Comparison of ENCODE assay signal across 23 cellular contexts in the genomic region with DNA sequence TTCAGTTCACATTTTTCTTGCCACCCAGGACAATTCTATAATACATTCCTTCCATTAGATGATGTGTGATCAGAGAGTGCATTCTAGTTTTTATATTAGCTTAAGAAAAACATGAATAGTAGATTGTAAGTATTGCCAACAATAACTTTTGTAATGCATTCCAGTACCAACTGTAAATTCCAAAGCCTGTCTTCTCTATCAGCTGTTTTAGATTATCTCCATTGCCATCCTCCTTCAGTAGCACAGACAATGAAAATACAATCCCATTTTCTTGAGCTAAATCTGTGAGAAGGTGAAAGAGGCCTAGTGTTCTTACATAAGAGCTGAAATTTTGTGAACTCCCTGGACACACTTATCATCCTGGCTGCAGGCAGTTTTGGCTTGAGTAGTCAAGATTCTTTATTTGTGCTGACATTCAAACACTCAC.
DNase-seq lines count a peak whose midpoint lies in the region; ATAC-seq and TF ChIP-seq lines count a peak whose summit lies in the region.
"Had no signal": no experiment of that assay in that cellular context is flagged by ENCODE, and none has a peak within 500 bp of the region (broad histone marks: within the 10 kb centered on the region; RNA-seq: fewer than 3 reads in every experiment).

No MANE protein-coding gene starts in this region.

- peaks cover 48% of the 10 kb centered on the region for H3K4me1 Mint-ChIP-seq in nephron
- H3K4me1 Mint-ChIP-seq in activated naive CD8-positive, alpha-beta T cell treated with anti-CD3 and anti-CD28 coated beads for 36 hours, result no peaks in the 10 kb centered on the region
- H3K4me1 Mint-ChIP-seq in activated T-cell treated with anti-CD3 and anti-CD28 coated beads, Interleukin-2, amount 50 U/mL, for 4 hours (ENCODE audit: low read depth), result no peaks in the 10 kb centered on the region
- H3K4me1 Mint-ChIP-seq: activated naive CD4-positive, alpha-beta T cell treated with anti-CD3 and anti-CD28 coated beads, Interleukin-2, amount 50 U/mL, for 24 hours; T-helper 17 cell had no signal

- H3K9me3 Mint-ChIP-seq in nephron, result no peaks in the 10 kb centered on the region
- H3K9me3 Mint-ChIP-seq in activated naive CD8-positive, alpha-beta T cell treated with anti-CD3 and anti-CD28 coated beads for 36 hours, result no peaks in the 10 kb centered on the region
- H3K9me3 Mint-ChIP-seq in activated T-cell treated with anti-CD3 and anti-CD28 coated beads, Interleukin-2, amount 50 U/mL, for 4 hours, result no peaks in the 10 kb centered on the region
- H3K9me3 Mint-ChIP-seq: activated naive CD4-positive, alpha-beta T cell treated with anti-CD3 and anti-CD28 coated beads, Interleukin-2, amount 50 U/mL, for 24 hours had no signal

- no peak for TF ChIP-seq CTCF in AG09319 (IDR thresholded peaks at IDR 0.05; ENCODE audit: low read depth, low read length)
- no peak for TF ChIP-seq CTCF in nephron (IDR thresholded peaks at IDR 0.05; ENCODE audit: unreplicated experiment in 3 of 3)

- H3K4me3 Mint-ChIP-seq in nephron, result no peak overlapping the region
- no peak overlapping the region for H3K4me3 Mint-ChIP-seq in activated naive CD8-positive, alpha-beta T cell treated with anti-CD3 and anti-CD28 coated beads for 36 hours
- H3K4me3 Mint-ChIP-seq in activated T-cell treated with anti-CD3 and anti-CD28 coated beads, Interleukin-2, amount 50 U/mL, for 4 hours, result no peak overlapping the region
- H3K4me3 Mint-ChIP-seq: activated naive CD4-positive, alpha-beta T cell treated with anti-CD3 and anti-CD28 coated beads, Interleukin-2, amount 50 U/mL, for 24 hours; T-helper 17 cell had no signal

- DNase-seq in AG09319 (ENCODE audit: extremely low read depth, low read depth) (peak; percentile 22), LHCN-M2 (ENCODE audit: low read depth) (peak; percentile 56), epidermal melanocyte (ENCODE audit: insufficient read length, low spot score) (peak; percentile 48), globus pallidus (ENCODE audit: low spot score) (no peak)
- no peak for DNase-seq in activated naive CD8-positive, alpha-beta T cell treated with anti-CD3 and anti-CD28 coated beads for 36 hours
- DNase-seq in activated T-cell treated with anti-CD3 and anti-CD28 coated beads, Interleukin-2, amount 50 U/mL, for 4 hours, result no peak
- DNase-seq: activated CD4-positive, alpha-beta T cell treated with anti-CD3 and anti-CD28 coated beads, Interleukin-2, amount 50 U/mL, for 48 hours; activated T-cell treated with anti-CD3 and anti-CD28 coated beads, Interleukin-2, amount 50 U/mL, for 1 hour; BE2C; H7; hippocampal formation; Karpas-422; midbrain; NCI-H1092 treated with DMSO at 0.1 percent for 48 hours; NCI-H526; SHP77 treated with DMSO at 0.1 percent for 48 hours; sigmoid colon; stimulated activated CD4-positive, alpha-beta T cell treated with anti-CD3 and anti-CD28 coated beads, Interleukin-2, amount 100 ng/mL, for 48 hours; T-helper 17 cell had no signal

- H3K36me3 Mint-ChIP-seq in nephron (ENCODE audit: low read depth), result no peaks in the 10 kb centered on the region
- no peaks in the 10 kb centered on the region for H3K36me3 Mint-ChIP-seq in activated naive CD8-positive, alpha-beta T cell treated with anti-CD3 and anti-CD28 coated beads for 36 hours
- no peaks in the 10 kb centered on the region for H3K36me3 Mint-ChIP-seq in activated T-cell treated with anti-CD3 and anti-CD28 coated beads, Interleukin-2, amount 50 U/mL, for 4 hours (ENCODE audit: insufficient read depth)
- H3K36me3 Mint-ChIP-seq: activated naive CD4-positive, alpha-beta T cell treated with anti-CD3 and anti-CD28 coated beads, Interleukin-2, amount 50 U/mL, for 24 hours had no signal

- ATAC-seq in HG02759 (IDR thresholded peaks at IDR 0.05; ENCODE audit: unreplicated experiment), result no peak
- no peak for ATAC-seq in activated T-cell treated with anti-CD3 and anti-CD28 coated beads, Interleukin-2, amount 50 U/mL, for 4 hours
- ATAC-seq: esophagus mucosa, T-helper 17 cell had no signal

- peak overlapping the region; percentile 21 to 66 (median 66) for H3K27ac Mint-ChIP-seq in nephron
- no peak overlapping the region for H3K27ac Mint-ChIP-seq in activated naive CD8-positive, alpha-beta T cell treated with anti-CD3 and anti-CD28 coated beads for 36 hours
- H3K27ac Mint-ChIP-seq: activated naive CD4-positive, alpha-beta T cell treated with anti-CD3 and anti-CD28 coated beads, Interleukin-2, amount 50 U/mL, for 24 hours; T-helper 17 cell had no signal

- peaks cover 10% of the 10 kb centered on the region for H3K27me3 Mint-ChIP-seq in nephron (ENCODE audit: low read depth)
- H3K27me3 Mint-ChIP-seq in activated naive CD8-positive, alpha-beta T cell treated with anti-CD3 and anti-CD28 coated beads for 36 hours, result peaks cover 3% of the 10 kb centered on the region
- no peaks in the 10 kb centered on the region for H3K27me3 Mint-ChIP-seq in activated T-cell treated with anti-CD3 and anti-CD28 coated beads, Interleukin-2, amount 50 U/mL, for 4 hours (ENCODE audit: low read depth)
- H3K27me3 Mint-ChIP-seq: activated naive CD4-positive, alpha-beta T cell treated with anti-CD3 and anti-CD28 coated beads, Interleukin-2, amount 50 U/mL, for 24 hours; T-helper 17 cell had no signal

Comparison
In these comparisons a context has a peak if more than half of its experiments do, and no peak if none do; other contexts are left out.
1. DNase-seq: peak in AG09319 (single experiment), LHCN-M2 (single experiment) and epidermal melanocyte (single experiment); none in globus pallidus (single experiment), activated naive CD8-positive, alpha-beta T cell treated with anti-CD3 and anti-CD28 coated beads for 36 hours (single experiment) and activated T-cell treated with anti-CD3 and anti-CD28 coated beads, Interleukin-2, amount 50 U/mL, for 4 hours (single experiment).